ENCODE assay signal across 18 cellular contexts in genomic region chr12:131782061-131782460, GRCh38. TPM values are rescaled to one million over a fixed set of nuclear protein-coding genes. Genes with fewer than 3 reads are reported as not detected.
DNase-seq lines count a peak whose midpoint lies in the region; ATAC-seq and TF ChIP-seq lines count a peak whose summit lies in the region.
"Had no signal": no experiment of that assay in that cellular context is flagged by ENCODE, and none has a peak within 500 bp of the region (broad histone marks: within the 10 kb centered on the region; RNA-seq: fewer than 3 reads in every experiment).

No MANE protein-coding gene starts in this region.

- no peak overlapping the region for H3K9ac ChIP-seq in fibroblast of lung (ENCODE audit: insufficient read depth, low read length)

- no peaks in the 10 kb centered on the region for H3K79me2 ChIP-seq in fibroblast of lung (ENCODE audit: control insufficient read depth, insufficient read depth, low read length)

- H3K36me3 ChIP-seq in RWPE2 (ENCODE audit: low read depth) (peaks cover 85% of the 10 kb centered on the region), fibroblast of lung (ENCODE audit: control insufficient read depth, insufficient read depth, low read length) (peaks cover 15% of the 10 kb centered on the region), H7 (replicated peaks; ENCODE audit: control insufficient read depth, insufficient read depth, low read length) (peaks cover 17% of the 10 kb centered on the region)

- no peak for TF ChIP-seq CTCF in RWPE2 (IDR thresholded peaks at IDR 0.05; ENCODE audit: poor library complexity, severe bottlenecking)
- TF ChIP-seq CTCF in fibroblast of lung (conservative IDR thresholded peaks at IDR 0.05 in 1 of 2, IDR thresholded peaks at IDR 0.05 in 1 of 2; ENCODE audit: low read depth in 1 of 2, low read length in 2 of 2) = no peak

- H3K4me3 ChIP-seq in RWPE2 (ENCODE audit: severe bottlenecking) = no peak overlapping the region
- H3K4me3 ChIP-seq in fibroblast of lung (replicated peaks in 1 of 4; ENCODE audit: control extremely low read depth in 1 of 4, insufficient read depth in 1 of 4, low read depth in 3 of 4, low read length in 4 of 4) = no peak overlapping the region
- no peak overlapping the region for H3K4me3 ChIP-seq in H7 (ENCODE audit: insufficient read depth, low read depth, low read length)
- H3K4me3 ChIP-seq: GM12878, Peyer's patch, SK-N-MC had no signal

- H3K27ac ChIP-seq in RWPE2 (ENCODE audit: poor library complexity, severe bottlenecking) = peak overlapping the region; percentile 81
- peak overlapping the region; percentile 5 for H3K27ac ChIP-seq in fibroblast of lung (ENCODE audit: insufficient read depth, low read length)
- H3K27ac ChIP-seq: Peyer's patch, SK-N-MC had no signal

- no peaks in the 10 kb centered on the region for H4K20me1 ChIP-seq in fibroblast of lung (ENCODE audit: control insufficient read depth, extremely low read depth, insufficient read depth, low read length)

- DNase-seq in GM03348 (ENCODE audit: low spot score) = peak; percentile 33
- no peak for DNase-seq in RWPE2 (ENCODE audit: low spot score)
- no peak for DNase-seq in fibroblast of lung (ENCODE audit: low read depth in 2 of 2)
- DNase-seq in activated CD4-positive, alpha-beta T cell treated with anti-CD3 and anti-CD28 coated beads for 1 hour = no peak
- DNase-seq in 8988T = no peak
- no peak for DNase-seq in H7
- DNase-seq: Calu3; CD8-positive, alpha-beta T cell; GF-D8; KG1; MV-4-11; NCI-H1694 treated with DMSO at 0.1 percent for 48 hours; Peyer's patch; Right ventricle myocardium superior had no signal

- peaks cover 25% of the 10 kb centered on the region for H3K4me1 ChIP-seq in RWPE2 (ENCODE audit: insufficient read depth, poor library complexity, severe bottlenecking)
- peaks cover 2% of the 10 kb centered on the region for H3K4me1 ChIP-seq in fibroblast of lung (ENCODE audit: control insufficient read depth, extremely low read depth, insufficient read depth, low read length)
- H3K4me1 ChIP-seq: Peyer's patch had no signal

- no peak overlapping the region for H3K4me2 ChIP-seq in fibroblast of lung (ENCODE audit: extremely low read depth, insufficient read depth, low read length)

- ATAC-seq in RWPE2 (ENCODE audit: low read depth) = no peak
- no peak for ATAC-seq in GM19397 (IDR thresholded peaks at IDR 0.05; ENCODE audit: unreplicated experiment)
- ATAC-seq: CD8-positive, alpha-beta T cell; GM12878; HepG2 had no signal

- no peak overlapping the region for H2AFZ ChIP-seq in fibroblast of lung (ENCODE audit: low read length)

- H3K27me3 ChIP-seq in RWPE2 (ENCODE audit: insufficient read depth, poor library complexity, severe bottlenecking) (no peaks in the 10 kb centered on the region), fibroblast of lung (ENCODE audit: control insufficient read depth, insufficient read depth, low read length) (no peaks in the 10 kb centered on the region), H7 (ENCODE audit: control insufficient read depth, insufficient read depth, low read length) (no peaks in the 10 kb centered on the region)
- H3K27me3 ChIP-seq: Peyer's patch had no signal

- no peaks in the 10 kb centered on the region for H3K9me3 ChIP-seq in RWPE2 (ENCODE audit: severe bottlenecking)
- no peaks in the 10 kb centered on the region for H3K9me3 ChIP-seq in fibroblast of lung (ENCODE audit: control insufficient read depth, insufficient read depth, low read depth, low read length)
- H3K9me3 ChIP-seq: Peyer's patch had no signal

RNA-seq across cellular contexts. Expression of gene MMP17, which starts 46.1 kb away (rescaled TPM):
- 10.8 and 13.5 TPM in 2 replicates for total RNA-seq in fibroblast of lung
- polyA plus RNA-seq in fibroblast of lung = 3.2 and 5.2 TPM in 2 replicates
- 6.0 and 13.0 TPM in 2 replicates for polyA plus RNA-seq in fibroblast of lung (2012)
- 7.1 and 9.2 TPM in 2 replicates for polyA minus RNA-seq in fibroblast of lung (ENCODE audit: low replicate concordance)
- 36.1 and 75.7 TPM in 2 replicates for total RNA-seq in H7 (2014; rRNA removed; shearing (Covaris generic))
